Comparison of ENCODE assay signal across 8 cellular contexts in genomic region chr2:25673170-25674002, GRCh38. TPM values are rescaled to one million over a fixed set of nuclear protein-coding genes. Genes with fewer than 3 reads are reported as not detected.
DNase-seq lines count a peak whose midpoint lies in the region; ATAC-seq and TF ChIP-seq lines count a peak whose summit lies in the region.

Gene DTNB, minus strand, starts transcription at chr2:25673577. Its CDS starts 20,917 bp downstream, at chr2:25652660.

- H3K4me1 Mint-ChIP-seq in H9, result peaks cover 35 to 43% of the 10 kb centered on the region in 2 experiments
- peaks cover 30% of the 10 kb centered on the region for H3K4me1 Mint-ChIP-seq in T-helper 17 cell

- H4K91ac ChIP-seq in H9 (ENCODE audit: insufficient read length, low read depth, low read length), result no peak within 1 kb of the TSS

- H3K4me1 ChIP-seq in H9 (ENCODE audit: insufficient read depth, low read length) (peaks cover 5% of the 10 kb centered on the region; the same call in 1 of the 2 replicates), vagina (peaks cover 13% of the 10 kb centered on the region)

- no peak within 1 kb of the TSS; the same call in 1 of the 2 replicates for H2BK15ac ChIP-seq in H9 (ENCODE audit: low read depth, low read length)

- no peak within 1 kb of the TSS for H3K56ac ChIP-seq in H9 (ENCODE audit: insufficient read length, low read depth, low read length)

- H2BK20ac ChIP-seq in H9 (ENCODE audit: low read depth, low read length, poor library complexity, severe bottlenecking), result no peak within 1 kb of the TSS

- H3K23ac ChIP-seq in H9 (ENCODE audit: insufficient read length, low read depth, low read length), result no peak within 1 kb of the TSS

- intact Hi-C loops in vagina (cut with DNase I), result loop anchor here (10.0 kb wide), 1 partner anchor 59 kb away; no protein-coding TSS in a partner anchor

- H2BK12ac ChIP-seq in H9 (ENCODE audit: insufficient read length, low read depth, low read length), result peak within 1 kb of the TSS; percentile 75

- H3K27me3 ChIP-seq in H9 (ENCODE audit: insufficient read depth, low read length) (no peaks in the 10 kb centered on the region; the same call in 1 of the 2 replicates), MG63 (no peaks in the 10 kb centered on the region), vagina (no peaks in the 10 kb centered on the region)

- H4K8ac ChIP-seq in H9 (replicated peaks; ENCODE audit: insufficient read length, low read depth, low read length), result no peak within 1 kb of the TSS

- peak within 1 kb of the TSS; percentile 80 to 89 for H3K4me3 Mint-ChIP-seq in H9
- H3K4me3 Mint-ChIP-seq in T-helper 17 cell, result peak within 1 kb of the TSS; percentile 88

- H4K20me1 ChIP-seq in H9 (ENCODE audit: control insufficient read depth, insufficient read depth, insufficient read length), result no peaks in the 10 kb centered on the region

- peaks cover 0 to 2% of the 10 kb centered on the region in 2 experiments; a peak in 2 of 5 replicates for H3K9me3 Mint-ChIP-seq in H9

- WGBS in H9 (ENCODE audit: extremely low coverage, insufficient read length, low lambda C conversion rate), result no CpG with 5 or more reads among the region's 124 CpGs

- peak within 1 kb of the TSS; percentile 93 for H3K4me2 ChIP-seq in H9 (ENCODE audit: insufficient read depth, insufficient read length, low read length)

- no peak within 1 kb of the TSS for H3T11ph ChIP-seq in H9 (ENCODE audit: low read length)

- H3K27ac ChIP-seq in H9 (ENCODE audit: insufficient read length, low read depth, low read length), result no peak within 1 kb of the TSS
- peak within 1 kb of the TSS; percentile 46 for H3K27ac ChIP-seq in angular gyrus (ENCODE audit: low read depth, low read length)
- H3K27ac ChIP-seq in vagina, result peak within 1 kb of the TSS; percentile 94

- TF ChIP-seq CTCF in H9 (conservative IDR thresholded peaks at IDR 0.05) (no peak), vagina (IDR thresholded peaks at IDR 0.05) (no peak)

- H2BK120ac ChIP-seq in H9 (ENCODE audit: low read depth, low read length, poor library complexity, severe bottlenecking), result no peak within 1 kb of the TSS

- H3K14ac ChIP-seq in H9 (ENCODE audit: insufficient read depth, low read length), result peak within 1 kb of the TSS; percentile 98

- peak within 1 kb of the TSS; percentile 67 to 85 (median 73); a peak in 6 of 7 replicates for H3K27ac Mint-ChIP-seq in H9
- H3K27ac Mint-ChIP-seq in T-helper 17 cell, result peak within 1 kb of the TSS; percentile 49

- H3K36me3 ChIP-seq in MG63 (no peaks in the 10 kb centered on the region), vagina (no peaks in the 10 kb centered on the region)

- no peak within 1 kb of the TSS for H2AK5ac ChIP-seq in H9 (ENCODE audit: insufficient read length, low read length)

- H3K9me3 ChIP-seq in H9 (ENCODE audit: control insufficient read depth, low read depth, low read length) (no peaks in the 10 kb centered on the region), MG63 (no peaks in the 10 kb centered on the region), T-helper 17 cell (ENCODE audit: control insufficient read depth, low read length, poor library complexity, severe bottlenecking) (no peaks in the 10 kb centered on the region), vagina (no peaks in the 10 kb centered on the region)

- H3K79me2 ChIP-seq in H9 (ENCODE audit: insufficient read depth, low read length), result peaks cover 13% of the 10 kb centered on the region; the same call in 1 of the 2 replicates

- ATAC-seq in T-helper 17 cell, result peak; percentile 79

- no peak within 1 kb of the TSS for H2BK5ac ChIP-seq in H9 (ENCODE audit: insufficient read length, low read length)

- H3K18ac ChIP-seq in H9 (ENCODE audit: insufficient read length, low read depth, low read length), result peak within 1 kb of the TSS; percentile 93

- H3K36me3 Mint-ChIP-seq in H9 (ENCODE audit: insufficient read depth in 1 of 3, low read depth in 3 of 3) (no peaks in the 10 kb centered on the region; a peak in 1 of 7 replicates), T-helper 17 cell (ENCODE audit: low read depth) (peaks cover 4% of the 10 kb centered on the region)

- peak within 1 kb of the TSS; percentile 77 for H3K4me3 ChIP-seq in GM08714 (ENCODE audit: low read length)
- H3K4me3 ChIP-seq in MG63, result peak within 1 kb of the TSS; percentile 62
- peak within 1 kb of the TSS; percentile 86 to 99 for H3K4me3 ChIP-seq in vagina

- peak in 1 of 2 donors; percentile 53 for TF ChIP-seq POLR2A in vagina (IDR thresholded peaks at IDR 0.05)

- peak within 1 kb of the TSS; percentile 62 for H3K9ac ChIP-seq in H9 (ENCODE audit: extremely low read depth, insufficient read length, low read length)

- peak; percentile 84 for DNase-seq in H9
- DNase-seq in MG63, result peak; percentile 89
- peak; percentile 65 to 87 (median 82) for DNase-seq in T-helper 17 cell
- DNase-seq in hepatic stellate cell (ENCODE audit: low spot score), result peak; percentile 64
- DNase-seq in renal cortical epithelial cell (ENCODE audit: low read depth), result peak; percentile 66
- DNase-seq in vagina (ENCODE audit: extremely low spot score in 2 of 2), result peak in 1 of 2 donors; percentile 91

- no peak within 1 kb of the TSS for H3K4ac ChIP-seq in H9 (ENCODE audit: low read depth, low read length)

- H2AFZ ChIP-seq in H9 (ENCODE audit: low read length), result peak within 1 kb of the TSS; percentile 83

- H3K23me2 ChIP-seq in H9 (ENCODE audit: insufficient read length, low read depth, low read length, poor library complexity, severe bottlenecking), result peaks cover 12% of the 10 kb centered on the region

- H4K5ac ChIP-seq in H9 (ENCODE audit: insufficient read length, low read depth, low read length), result no peak within 1 kb of the TSS

- H3K27me3 Mint-ChIP-seq in H9 (ENCODE audit: low read depth) (peaks cover 42% of the 10 kb centered on the region), T-helper 17 cell (no peaks in the 10 kb centered on the region)

- H3K79me1 ChIP-seq in H9 (ENCODE audit: insufficient read depth, low read depth, low read length, poor library complexity, severe bottlenecking), result no peaks in the 10 kb centered on the region

RNA-seq across cellular contexts. Expression of gene DTNB, which starts in this region (rescaled TPM):
- total RNA-seq in H9 (2021) (26.7 and 31.7 TPM in 2 replicates), T-helper 17 cell (10 to 100 TPM; 32.3 to 36.3 TPM), renal cortical epithelial cell (5.0 and 10.7 TPM in 2 replicates), vagina (17.9 TPM)
- 8.2 and 56.7 TPM in 2 replicates for total RNA-seq in MG63 (2014; rRNA removed; shearing (Covaris generic); ENCODE audit: low replicate concordance)
